Comparison of ENCODE assay signal across 20 cellular contexts in the genomic region with DNA sequence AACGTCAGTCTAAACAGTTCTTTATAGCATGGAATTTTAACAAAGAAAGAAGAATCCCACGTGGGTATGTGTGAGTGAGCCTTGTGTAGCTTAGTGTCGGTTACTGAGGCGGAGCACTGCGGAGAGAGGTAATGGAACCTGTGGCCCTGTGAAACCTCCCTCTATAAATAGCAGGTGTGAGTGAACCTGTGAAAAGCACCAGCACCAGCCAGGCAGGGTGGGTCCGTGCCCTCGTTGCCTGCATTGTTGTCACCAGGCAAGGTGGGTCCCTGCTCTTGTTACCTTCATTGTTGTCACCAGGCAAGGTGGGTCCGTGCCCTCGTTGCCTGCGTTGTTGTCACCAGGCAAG. TPM values are rescaled to one million over a fixed set of nuclear protein-coding genes. Genes with fewer than 3 reads are reported as not detected.
DNase-seq lines count a peak whose midpoint lies in the region; ATAC-seq and TF ChIP-seq lines count a peak whose summit lies in the region.
"Had no signal": no experiment of that assay in that cellular context is flagged by ENCODE, and none has a peak within 500 bp of the region (broad histone marks: within the 10 kb centered on the region; RNA-seq: fewer than 3 reads in every experiment).

No MANE protein-coding gene starts in this region.

- H3K4me1 ChIP-seq in esophagus squamous epithelium, result peaks cover 16 to 48% (median 19%) of the 10 kb centered on the region in 3 donors

- TF ChIP-seq CTCF in esophagus squamous epithelium (IDR thresholded peaks at IDR 0.05), result no peak

- no peak overlapping the region for H3K27ac ChIP-seq in esophagus squamous epithelium
- H3K27ac ChIP-seq: BLaER1 treated with 17β-estradiol and CSF1 and Interleukin-3, amounts not matched to agents 10 nM and 100 nM; left lung; tibial artery had no signal

- H3K9me3 ChIP-seq in esophagus squamous epithelium, result no peaks in the 10 kb centered on the region
- H3K9me3 ChIP-seq: BLaER1 treated with 17β-estradiol and CSF1 and Interleukin-3, amounts not matched to agents 10 nM and 100 nM; left lung; MG63; tibial artery had no signal

- CTCF ChIA-PET in activated CD4-positive, alpha-beta T cell treated with anti-CD3 and anti-CD28 coated beads for 36 hours (lab: Charles Lee), result no interaction called here

- no peak overlapping the region for H3K4me3 ChIP-seq in esophagus squamous epithelium
- H3K4me3 ChIP-seq: BLaER1 treated with 17β-estradiol and CSF1 and Interleukin-3, amounts not matched to agents 10 nM and 100 nM; GM23338; left lung; MG63; tibial artery had no signal

- DNase-seq in activated CD4-positive, alpha-beta T cell treated with anti-CD3 and anti-CD28 coated beads for 36 hours, result peak; percentile 35
- no peak for DNase-seq in activated CD4-positive, alpha-beta T cell treated with anti-CD3 and anti-CD28 coated beads, Interleukin-2, amount 50 U/mL, for 4 hours
- peak; percentile 23 for DNase-seq in stimulated activated CD4-positive, alpha-beta T cell treated with anti-CD3 and anti-CD28 coated beads, Interleukin-15, amount 100 ng/mL, for 24 hours
- no peak for DNase-seq in stimulated activated CD4-positive, alpha-beta T cell treated with anti-CD3 and anti-CD28 coated beads, Interleukin-4, amount 100 ng/mL, for 4 hours
- no peak for DNase-seq in central memory CD8-positive, alpha-beta T cell (ENCODE audit: low spot score in 2 of 2)
- DNase-seq in NCI-H187 (lab: John Stamatoyannopoulos, UW), result no peak
- DNase-seq in NCI-H1092 (lab: John Stamatoyannopoulos, UW), result no peak
- no peak for DNase-seq in esophagus squamous epithelium (lab: John Stamatoyannopoulos, UW)
- DNase-seq: 8988T; activated CD4-positive, CD25-positive, alpha-beta regulatory T cell treated with anti-CD3 and anti-CD28 coated beads, Interleukin-2, amount 50 U/mL, for 72 hours; activated effector memory CD4-positive, alpha-beta T cell treated with Interleukin-2 at 50 U/mL for 16 hours; MG63; NCI-H1694; SHP77; stimulated activated CD4-positive, alpha-beta T cell treated with anti-CD3 and anti-CD28 coated beads, Interleukin-4, amount 100 ng/mL, for 24 hours; tibial artery had no signal

- peak overlapping the region; percentile 92 for H3K27ac Mint-ChIP-seq in activated CD4-positive, alpha-beta T cell treated with anti-CD3 and anti-CD28 coated beads for 36 hours
- H3K27ac Mint-ChIP-seq in central memory CD8-positive, alpha-beta T cell (ENCODE audit: low read depth), result peak overlapping the region; percentile 55
- H3K27ac Mint-ChIP-seq: GM23338 had no signal

- no peak for TF ChIP-seq POLR2A in esophagus squamous epithelium (IDR thresholded peaks at IDR 0.05)

- WGBS in esophagus squamous epithelium, 2 donors, result 81 to 88% methylated on average over 7 to 9 of the region's 10 CpGs

- peaks cover 0 to 7% (median 0%) of the 10 kb centered on the region in 3 donors for H3K36me3 ChIP-seq in esophagus squamous epithelium
- H3K36me3 ChIP-seq: left lung, MG63 had no signal

- no peaks in the 10 kb centered on the region for H3K27me3 ChIP-seq in esophagus squamous epithelium
- H3K27me3 ChIP-seq: BLaER1 treated with 17β-estradiol and CSF1 and Interleukin-3, amounts not matched to agents 10 nM and 100 nM; left lung; MG63; tibial artery had no signal

- POLR2A ChIA-PET in activated CD4-positive, alpha-beta T cell treated with anti-CD3 and anti-CD28 coated beads for 36 hours (lab: Charles Lee), result no interaction called here

- no peaks in the 10 kb centered on the region for H3K9me3 Mint-ChIP-seq in activated CD4-positive, alpha-beta T cell treated with anti-CD3 and anti-CD28 coated beads for 36 hours (ENCODE audit: low read depth)
- no peaks in the 10 kb centered on the region for H3K9me3 Mint-ChIP-seq in central memory CD8-positive, alpha-beta T cell
- H3K9me3 Mint-ChIP-seq: GM23338 had no signal

- H3K36me3 Mint-ChIP-seq in activated CD4-positive, alpha-beta T cell treated with anti-CD3 and anti-CD28 coated beads for 36 hours (ENCODE audit: low read depth), result peaks cover 39% of the 10 kb centered on the region
- peaks cover 34% of the 10 kb centered on the region for H3K36me3 Mint-ChIP-seq in central memory CD8-positive, alpha-beta T cell (ENCODE audit: insufficient read depth)

- ATAC-seq in activated CD4-positive, alpha-beta T cell treated with anti-CD3 and anti-CD28 coated beads for 36 hours, result no peak
- no peak for ATAC-seq in central memory CD8-positive, alpha-beta T cell (replicated peaks; ENCODE audit: extremely low read depth, poor library complexity, severe bottlenecking)

- H3K4me3 Mint-ChIP-seq in activated CD4-positive, alpha-beta T cell treated with anti-CD3 and anti-CD28 coated beads for 36 hours, result peak overlapping the region; percentile 90
- H3K4me3 Mint-ChIP-seq in central memory CD8-positive, alpha-beta T cell, result peak overlapping the region; percentile 98
- H3K4me3 Mint-ChIP-seq: GM23338 had no signal

- peaks cover 72% of the 10 kb centered on the region for H3K4me1 Mint-ChIP-seq in activated CD4-positive, alpha-beta T cell treated with anti-CD3 and anti-CD28 coated beads for 36 hours
- peaks cover 69% of the 10 kb centered on the region for H3K4me1 Mint-ChIP-seq in central memory CD8-positive, alpha-beta T cell

- H3K27me3 Mint-ChIP-seq in activated CD4-positive, alpha-beta T cell treated with anti-CD3 and anti-CD28 coated beads for 36 hours, result no peaks in the 10 kb centered on the region
- H3K27me3 Mint-ChIP-seq in central memory CD8-positive, alpha-beta T cell, result no peaks in the 10 kb centered on the region
- H3K27me3 Mint-ChIP-seq: brain had no signal

- intact Hi-C loops in activated CD4-positive, alpha-beta T cell treated with anti-CD3 and anti-CD28 coated beads for 36 hours (cut with DNase I, micrococcal nuclease), result loop anchor here in 1 of 2 experiments (5.0 kb wide), 1 partner anchor 348 kb away; a partner anchor contains a TSS
- intact Hi-C loops in esophagus squamous epithelium (cut with DNase I), result loop anchor here (10.0 kb wide), 2 partner anchors 261 to 351 kb away; a partner anchor contains a TSS

RNA-seq across cellular contexts. Expression of a gene that starts 4.7 kb away (rescaled TPM):
- 10 to 100 TPM; 36.7 to 45.5 TPM for total RNA-seq in activated CD4-positive, alpha-beta T cell treated with anti-CD3 and anti-CD28 coated beads for 36 hours
- 10 to 100 TPM; 10.5 to 17.1 (median 15.5) TPM for total RNA-seq in esophagus squamous epithelium

Comparison
In these comparisons a context has a peak if more than half of its experiments do, and no peak if none do; other contexts are left out.
1. DNase-seq: peak in activated CD4-positive, alpha-beta T cell treated with anti-CD3 and anti-CD28 coated beads for 36 hours (single experiment) and stimulated activated CD4-positive, alpha-beta T cell treated with anti-CD3 and anti-CD28 coated beads, Interleukin-15, amount 100 ng/mL, for 24 hours (single experiment); none in activated CD4-positive, alpha-beta T cell treated with anti-CD3 and anti-CD28 coated beads, Interleukin-2, amount 50 U/mL, for 4 hours (0 of 2), stimulated activated CD4-positive, alpha-beta T cell treated with anti-CD3 and anti-CD28 coated beads, Interleukin-4, amount 100 ng/mL, for 4 hours (0 of 2), central memory CD8-positive, alpha-beta T cell (0 of 2), NCI-H187 (0 of 2), NCI-H1092 (single experiment) and esophagus squamous epithelium (single experiment).